10 cellular contexts compared by ENCODE assay signal in genomic region chr15:74172751-74173544, GRCh38. TPM values are rescaled to one million over a fixed set of nuclear protein-coding genes. Genes with fewer than 3 reads are reported as not detected.
A peak's percentile ranks its signal among the peaks of the same experiment; 100 is the strongest.
DNase-seq lines count a peak whose midpoint lies in the region; ATAC-seq and TF ChIP-seq lines count a peak whose summit lies in the region.
"Had no signal": no experiment of that assay in that cellular context is flagged by ENCODE, and none has a peak within 500 bp of the region (broad histone marks: within the 10 kb centered on the region; RNA-seq: fewer than 3 reads in every experiment).

No MANE protein-coding gene starts in this region.

- DNase-seq in EH (ENCODE audit: low read depth): peak; percentile 36
- DNase-seq in ascending aorta (ENCODE audit: low spot score in 2 of 2): peak in 1 of 2 donors; percentile 81
- DNase-seq in right cardiac atrium: peak; percentile 83 to 95 (median 94)
- DNase-seq in NCI-H774 (lab: John Stamatoyannopoulos, UW): no peak
- DNase-seq: activated naive CD4-positive, alpha-beta T cell treated with Interleukin-2 at 50 U/mL for 16 hours; NCI-H2029 treated with DMSO at 0.1 percent for 48 hours had no signal

- TF ChIP-seq CTCF in ascending aorta (IDR thresholded peaks at IDR 0.05): no peak

- ATAC-seq in right cardiac atrium (peak; percentile 86 to 87), GM19328 (IDR thresholded peaks at IDR 0.05; ENCODE audit: unreplicated experiment) (no peak), HG03521 (IDR thresholded peaks at IDR 0.05; ENCODE audit: unreplicated experiment) (no peak), GM21717 (IDR thresholded peaks at IDR 0.05; ENCODE audit: unreplicated experiment) (no peak)

- H3K4me1 ChIP-seq in ascending aorta: peaks cover 33 to 55% of the 10 kb centered on the region in 2 donors
- H3K4me1 ChIP-seq in right cardiac atrium (ENCODE audit: control insufficient read depth, insufficient read depth, low read length): peaks cover 22% of the 10 kb centered on the region
- peaks cover 30% of the 10 kb centered on the region for H3K4me1 ChIP-seq in rectal smooth muscle tissue (ENCODE audit: control insufficient read depth, insufficient read depth, low read length)

- H3K9me3 ChIP-seq in ascending aorta (no peaks in the 10 kb centered on the region), right cardiac atrium (ENCODE audit: control insufficient read depth, low read length) (no peaks in the 10 kb centered on the region)

- H3K9ac ChIP-seq in rectal smooth muscle tissue (ENCODE audit: low read length): no peak overlapping the region

- intact Hi-C loops in ascending aorta (cut with DNase I) (loop anchor here (2.0 kb wide), 1 partner anchor 16 kb away; no protein-coding TSS in a partner anchor), right cardiac atrium (cut with DNase I) (loop anchor here in 1 of 4 donors (5.0 kb wide), 1 partner anchor 36 kb away; no protein-coding TSS in a partner anchor)

- no peaks in the 10 kb centered on the region for H3K27me3 ChIP-seq in ascending aorta
- H3K27me3 ChIP-seq in right cardiac atrium (ENCODE audit: control insufficient read depth, insufficient read depth): no peaks in the 10 kb centered on the region
- no peaks in the 10 kb centered on the region for H3K27me3 ChIP-seq in rectal smooth muscle tissue (ENCODE audit: control insufficient read depth, insufficient read depth, low read length)

- H3K27ac ChIP-seq in ascending aorta (peak overlapping the region; percentile 83 to 85), right cardiac atrium (ENCODE audit: low read length) (peak overlapping the region; percentile 89), rectal smooth muscle tissue (ENCODE audit: low read depth, low read length) (peak overlapping the region; percentile 77)

- WGBS in right cardiac atrium: 33% methylated on average over 15 of the region's 15 CpGs

- H3K4me3 ChIP-seq in ascending aorta (peak overlapping the region; percentile 51 to 57), right cardiac atrium (ENCODE audit: low read length) (no peak overlapping the region), rectal smooth muscle tissue (ENCODE audit: low read length) (peak overlapping the region; percentile 47)

- H3K36me3 ChIP-seq in ascending aorta: peaks cover 0 to 7% of the 10 kb centered on the region in 2 donors
- H3K36me3 ChIP-seq in rectal smooth muscle tissue (ENCODE audit: control insufficient read depth, insufficient read depth, low read length): no peaks in the 10 kb centered on the region

RNA-seq across cellular contexts. Expression of gene ISLR, which starts 0.6 kb away (rescaled TPM):
- total RNA-seq in ascending aorta (211 TPM), right cardiac atrium (10 to 100 TPM; 21.6 to 33.5 (median 24.7) TPM)
- polyA plus RNA-seq in right cardiac atrium: 29.5 TPM

RNA-seq across cellular contexts. Expression of gene STRA6, which starts 29.6 kb away (rescaled TPM):
- total RNA-seq in ascending aorta (not detected), right cardiac atrium (under 1 TPM; 0.20 to 0.58 (median 0.37) TPM)
- polyA plus RNA-seq in right cardiac atrium: 0.25 TPM

RNA-seq across cellular contexts. Expression of gene ISLR2, which starts 42.6 kb away (rescaled TPM):
- total RNA-seq in ascending aorta (0.64 TPM), right cardiac atrium (1 to 10 TPM in 2 of 4 donors, under 1 TPM in 2; 0.71 to 2.8 (median 1.7) TPM)
- polyA plus RNA-seq in right cardiac atrium: 2.1 TPM

Comparison
In these comparisons a context has a peak if more than half of its experiments do, and no peak if none do; other contexts are left out.
1. ATAC-seq: peak in right cardiac atrium (2 of 2); none in GM19328 (single experiment), HG03521 (single experiment) and GM21717 (single experiment).
2. Peak in every context shown above with its lines, with median percentiles within 50 percentile points of each other: H3K27ac ChIP-seq.